11 cellular contexts compared by ENCODE assay signal in genomic region chr5:37554938-37555337, GRCh38.
A peak's percentile ranks its signal among the peaks of the same experiment; 100 is the strongest.
DNase-seq lines count a peak whose midpoint lies in the region; ATAC-seq and TF ChIP-seq lines count a peak whose summit lies in the region.
"Had no signal": no experiment of that assay in that cellular context is flagged by ENCODE, and none has a peak within 500 bp of the region (broad histone marks: within the 10 kb centered on the region; RNA-seq: fewer than 3 reads in every experiment).

No MANE protein-coding gene starts in this region.

- no peaks in the 10 kb centered on the region for H4K20me1 ChIP-seq in smooth muscle cell (ENCODE audit: low read depth)

- no peaks in the 10 kb centered on the region for H3K36me3 Mint-ChIP-seq in activated CD4-positive, alpha-beta T cell treated with anti-CD3 and anti-CD28 coated beads for 36 hours (ENCODE audit: low read depth)
- peaks cover 2% of the 10 kb centered on the region for H3K36me3 Mint-ChIP-seq in activated CD4-positive, alpha-beta T cell treated with anti-CD3 and anti-CD28 coated beads, Interleukin-2, amount 10 ng/mL, durations not matched to agents 24 days and 14 days (ENCODE audit: low read depth)

- H3K36me3 ChIP-seq in smooth muscle cell (ENCODE audit: low read depth), result no peaks in the 10 kb centered on the region

- H3K4me3 ChIP-seq in smooth muscle cell, result no peak overlapping the region

- DNase-seq in activated CD4-positive, alpha-beta T cell treated with anti-CD3 and anti-CD28 coated beads for 36 hours, result peak; percentile 28
- no peak for DNase-seq in activated CD4-positive, alpha-beta T cell treated with anti-CD3 and anti-CD28 coated beads, Interleukin-2, amount 10 ng/mL, durations not matched to agents 24 days and 14 days
- DNase-seq in NCI-H1694 treated with DMSO at 0.1 percent for 48 hours (lab: John Stamatoyannopoulos, UW) (peak; percentile 13), dermis blood vessel endothelial cell (peak; percentile 56), smooth muscle cell (lab: John Stamatoyannopoulos, UW; ENCODE audit: unreplicated experiment) (no peak)
- DNase-seq in stimulated activated CD8-positive, alpha-beta memory T cell treated with anti-CD3 and anti-CD28 coated beads, Interleukin-4, amount 100 ng/mL, for 48 hours, result no peak
- DNase-seq: immature natural killer cell, Right ventricle myocardium superior had no signal

- no peaks in the 10 kb centered on the region for H3K9me3 ChIP-seq in smooth muscle cell (replicated peaks; ENCODE audit: low read depth)

- H3K4me2 ChIP-seq in smooth muscle cell, result no peak overlapping the region

- peaks cover 29% of the 10 kb centered on the region for H3F3A ChIP-seq in smooth muscle cell (ENCODE audit: low read depth)

- H3K79me2 ChIP-seq in smooth muscle cell (ENCODE audit: low read depth), result peaks cover 10% of the 10 kb centered on the region

- intact Hi-C loops in activated CD4-positive, alpha-beta T cell treated with anti-CD3 and anti-CD28 coated beads for 36 hours (cut with DNase I, micrococcal nuclease), result loop anchor here (1.0 kb wide), 1 partner anchor 142 kb away; no protein-coding TSS in a partner anchor
- intact Hi-C loops in activated CD4-positive, alpha-beta T cell treated with anti-CD3 and anti-CD28 coated beads, Interleukin-2, amount 10 ng/mL, durations not matched to agents 24 days and 14 days (cut with micrococcal nuclease), result loop anchor here (1.0 kb wide), 1 partner anchor 142 kb away; no protein-coding TSS in a partner anchor

- CTCF ChIA-PET in activated CD4-positive, alpha-beta T cell treated with anti-CD3 and anti-CD28 coated beads for 36 hours (lab: Charles Lee), result interaction anchor here (0.6 to 1.6 kb wide), 5 partner anchors 16 to 145 kb away, joined by 3 to 6 read pairs (median 4); no protein-coding TSS in a partner anchor

- no peak for ATAC-seq in activated CD4-positive, alpha-beta T cell treated with anti-CD3 and anti-CD28 coated beads for 36 hours
- ATAC-seq in HG03108 (IDR thresholded peaks at IDR 0.05; ENCODE audit: unreplicated experiment) (no peak), HG03354 (IDR thresholded peaks at IDR 0.05; ENCODE audit: poor library complexity, severe bottlenecking, unreplicated experiment) (no peak)
- ATAC-seq: activated naive CD4-positive, alpha-beta T cell treated with anti-CD3 and anti-CD28 coated beads, Interleukin-2, amount 50 U/mL, for 72 hours had no signal

- 26% methylated on average over 1 of the region's 1 CpG for WGBS in smooth muscle cell (ENCODE audit: low lambda C conversion rate)

- H3K27ac Mint-ChIP-seq in activated CD4-positive, alpha-beta T cell treated with anti-CD3 and anti-CD28 coated beads for 36 hours, result no peak overlapping the region
- no peak overlapping the region for H3K27ac Mint-ChIP-seq in activated CD4-positive, alpha-beta T cell treated with anti-CD3 and anti-CD28 coated beads, Interleukin-2, amount 10 ng/mL, durations not matched to agents 24 days and 14 days
- H3K27ac Mint-ChIP-seq: activated naive CD4-positive, alpha-beta T cell treated with anti-CD3 and anti-CD28 coated beads, Interleukin-2, amount 50 U/mL, for 72 hours had no signal

- H3K27me3 ChIP-seq in smooth muscle cell (ENCODE audit: low read depth), result no peaks in the 10 kb centered on the region

- H3K9ac ChIP-seq in smooth muscle cell (ENCODE audit: low read depth), result no peak overlapping the region

- POLR2A ChIA-PET in activated CD4-positive, alpha-beta T cell treated with anti-CD3 and anti-CD28 coated beads for 36 hours (lab: Charles Lee), result no interaction called here

- TF ChIP-seq CTCF in smooth muscle cell (IDR thresholded peaks at IDR 0.05; ENCODE audit: borderline replicate concordance, insufficient read depth, poor library complexity, severe bottlenecking), result peak; percentile 37

- H3K27ac ChIP-seq in smooth muscle cell (ENCODE audit: low read depth), result peak overlapping the region; percentile 87

- no peak overlapping the region for H3K4me3 Mint-ChIP-seq in activated CD4-positive, alpha-beta T cell treated with anti-CD3 and anti-CD28 coated beads for 36 hours
- no peak overlapping the region for H3K4me3 Mint-ChIP-seq in activated CD4-positive, alpha-beta T cell treated with anti-CD3 and anti-CD28 coated beads, Interleukin-2, amount 10 ng/mL, durations not matched to agents 24 days and 14 days
- H3K4me3 Mint-ChIP-seq: immature natural killer cell had no signal

- H2AFZ ChIP-seq in smooth muscle cell (ENCODE audit: low read depth), result no peak overlapping the region

- peaks cover 12% of the 10 kb centered on the region for H3K4me1 ChIP-seq in smooth muscle cell (ENCODE audit: low read depth)

- no peaks in the 10 kb centered on the region for H3K9me3 Mint-ChIP-seq in activated CD4-positive, alpha-beta T cell treated with anti-CD3 and anti-CD28 coated beads for 36 hours (ENCODE audit: low read depth)
- peaks cover 6% of the 10 kb centered on the region for H3K9me3 Mint-ChIP-seq in activated CD4-positive, alpha-beta T cell treated with anti-CD3 and anti-CD28 coated beads, Interleukin-2, amount 10 ng/mL, durations not matched to agents 24 days and 14 days
- H3K9me3 Mint-ChIP-seq: activated naive CD4-positive, alpha-beta T cell treated with anti-CD3 and anti-CD28 coated beads, Interleukin-2, amount 50 U/mL, for 72 hours had no signal

- peaks cover 4% of the 10 kb centered on the region for H3K4me1 Mint-ChIP-seq in activated CD4-positive, alpha-beta T cell treated with anti-CD3 and anti-CD28 coated beads for 36 hours
- H3K4me1 Mint-ChIP-seq in activated CD4-positive, alpha-beta T cell treated with anti-CD3 and anti-CD28 coated beads, Interleukin-2, amount 10 ng/mL, durations not matched to agents 24 days and 14 days, result peaks cover 4% of the 10 kb centered on the region

- no peaks in the 10 kb centered on the region for H3K27me3 Mint-ChIP-seq in activated CD4-positive, alpha-beta T cell treated with anti-CD3 and anti-CD28 coated beads for 36 hours
- no peaks in the 10 kb centered on the region for H3K27me3 Mint-ChIP-seq in activated CD4-positive, alpha-beta T cell treated with anti-CD3 and anti-CD28 coated beads, Interleukin-2, amount 10 ng/mL, durations not matched to agents 24 days and 14 days

Comparison
In these comparisons a context has a peak if more than half of its experiments do, and no peak if none do; other contexts are left out.
1. DNase-seq: peak in activated CD4-positive, alpha-beta T cell treated with anti-CD3 and anti-CD28 coated beads for 36 hours (single experiment), NCI-H1694 treated with DMSO at 0.1 percent for 48 hours (single experiment) and dermis blood vessel endothelial cell (single experiment); none in activated CD4-positive, alpha-beta T cell treated with anti-CD3 and anti-CD28 coated beads, Interleukin-2, amount 10 ng/mL, durations not matched to agents 24 days and 14 days (single experiment), smooth muscle cell (single experiment) and stimulated activated CD8-positive, alpha-beta memory T cell treated with anti-CD3 and anti-CD28 coated beads, Interleukin-4, amount 100 ng/mL, for 48 hours (single experiment).